ENCODE assay signal across 10 cellular contexts in genomic region chr6:26271640-26272090, GRCh38.
DNase-seq lines count a peak whose midpoint lies in the region; ATAC-seq lines count a peak whose summit lies in the region.
"Had no signal": no experiment of that assay in that cellular context is flagged by ENCODE, and none has a peak within 500 bp of the region (broad histone marks: within the 10 kb centered on the region; RNA-seq: fewer than 3 reads in every experiment).

No MANE protein-coding gene starts in this region.

- no peak overlapping the region for H3K27ac Mint-ChIP-seq in stimulated activated memory B cell treated with anti-CD40 and anti-IgM and Interleukin-4, amounts not matched to agents 10 μg/mL and 1 μg/mL and 100 μg/mL, for 72 hours
- H3K27ac Mint-ChIP-seq: memory B cell had no signal

- peak overlapping the region; percentile 52 for H3K4me3 ChIP-seq in SJSA1
- peak overlapping the region; percentile 90 for H3K4me3 ChIP-seq in iPS-15b (ENCODE audit: low read depth, low read length)

- peak; percentile 70 for DNase-seq in NCI-H1105 treated with DMSO at 0.1 percent for 48 hours (lab: John Stamatoyannopoulos, UW)
- no peak for DNase-seq in NCI-H1105 (lab: John Stamatoyannopoulos, UW)
- DNase-seq in SJSA1 (ENCODE audit: low read depth in 1 of 2, low spot score in 2 of 2): no peak
- no peak for DNase-seq in AML-193 (lab: John Stamatoyannopoulos, UW)
- DNase-seq in EL: no peak
- DNase-seq: 8988T had no signal

- H3K27ac ChIP-seq in SJSA1: peak overlapping the region; percentile 94

- H3K9me3 ChIP-seq in SJSA1 (replicated peaks) (no peaks in the 10 kb centered on the region), iPS-15b (ENCODE audit: control insufficient read depth, insufficient read depth, low read length) (no peaks in the 10 kb centered on the region)

- no peaks in the 10 kb centered on the region for H3K4me1 Mint-ChIP-seq in stimulated activated memory B cell treated with anti-CD40 and anti-IgM and Interleukin-4, amounts not matched to agents 10 μg/mL and 1 μg/mL and 100 μg/mL, for 72 hours

- H3K9ac ChIP-seq in iPS-15b (ENCODE audit: low read depth, low read length): peak overlapping the region; percentile 95

- ATAC-seq in stimulated activated memory B cell treated with anti-CD40 and anti-IgM and Interleukin-4, amounts not matched to agents 10 μg/mL and 1 μg/mL and 100 μg/mL, for 72 hours: no peak
- ATAC-seq in GM19452 (IDR thresholded peaks at IDR 0.05; ENCODE audit: unreplicated experiment): no peak

- H3K4me1 ChIP-seq in SJSA1 (replicated peaks) (peaks cover 19% of the 10 kb centered on the region), iPS-15b (ENCODE audit: control insufficient read depth, insufficient read depth, low read length) (no peaks in the 10 kb centered on the region)

- 0 out of 2 replicates have a peak, but pooled peaks cover 3% of the 10 kb centered on the region for H3K36me3 ChIP-seq in SJSA1
- no peaks in the 10 kb centered on the region for H3K36me3 ChIP-seq in iPS-15b (ENCODE audit: control insufficient read depth, insufficient read depth, low read length)

- peak overlapping the region; percentile 86 for H3K4me3 Mint-ChIP-seq in stimulated activated memory B cell treated with anti-CD40 and anti-IgM and Interleukin-4, amounts not matched to agents 10 μg/mL and 1 μg/mL and 100 μg/mL, for 72 hours
- H3K4me3 Mint-ChIP-seq: memory B cell had no signal

- no peaks in the 10 kb centered on the region for H3K27me3 Mint-ChIP-seq in stimulated activated memory B cell treated with anti-CD40 and anti-IgM and Interleukin-4, amounts not matched to agents 10 μg/mL and 1 μg/mL and 100 μg/mL, for 72 hours
- H3K27me3 Mint-ChIP-seq: memory B cell had no signal

- H3K36me3 Mint-ChIP-seq in stimulated activated memory B cell treated with anti-CD40 and anti-IgM and Interleukin-4, amounts not matched to agents 10 μg/mL and 1 μg/mL and 100 μg/mL, for 72 hours: no peaks in the 10 kb centered on the region
- H3K36me3 Mint-ChIP-seq: memory B cell had no signal

- H3K27me3 ChIP-seq in SJSA1 (replicated peaks) (no peaks in the 10 kb centered on the region), iPS-15b (ENCODE audit: control insufficient read depth, insufficient read depth, low read length) (no peaks in the 10 kb centered on the region)

- H3K9me3 Mint-ChIP-seq in stimulated activated memory B cell treated with anti-CD40 and anti-IgM and Interleukin-4, amounts not matched to agents 10 μg/mL and 1 μg/mL and 100 μg/mL, for 72 hours: no peaks in the 10 kb centered on the region
- H3K9me3 Mint-ChIP-seq: memory B cell had no signal
